Comparison of ENCODE assay signal across 1 cellular context in the genomic region with DNA sequence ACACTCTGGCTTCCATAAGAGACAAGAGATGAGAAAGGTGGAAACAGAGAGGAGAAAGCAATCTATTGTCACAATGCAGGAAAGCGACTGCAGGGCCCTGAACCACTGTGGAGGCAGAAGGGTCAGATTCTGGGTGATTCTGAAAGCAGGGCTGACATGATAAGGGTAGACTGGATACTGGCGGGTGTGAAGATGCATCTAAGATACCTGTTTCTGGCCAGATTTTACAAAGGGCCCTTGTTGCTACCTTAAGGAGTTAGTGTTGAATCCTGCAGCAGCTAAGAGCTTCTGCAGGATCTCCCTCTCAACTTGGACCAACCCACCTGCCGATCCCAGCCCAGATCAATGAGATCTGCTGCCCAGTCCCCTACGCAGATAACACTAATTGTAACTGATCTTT.
TF ChIP-seq lines count a peak whose summit lies in the region.

No MANE protein-coding gene starts in this region.

TF ChIP-seq in SK-N-SH treated with all-trans-retinoic acid at 6 μM for 48 hours, 23 proteins besides CTCF, POLR2A, EP300 and RAD21 (continued from another document):
- TF ChIP-seq CSRNP3 (CRISPR knock-in tag; IDR thresholded peaks at IDR 0.05), result no peak
- TF ChIP-seq ZNF8 (CRISPR knock-in tag; IDR thresholded peaks at IDR 0.05), result no peak
- no peak for TF ChIP-seq ARNTL (CRISPR knock-in tag; IDR thresholded peaks at IDR 0.05; ENCODE audit: borderline replicate concordance, low read depth)
